ENCODE assay signal across 15 cellular contexts in the genomic region with DNA sequence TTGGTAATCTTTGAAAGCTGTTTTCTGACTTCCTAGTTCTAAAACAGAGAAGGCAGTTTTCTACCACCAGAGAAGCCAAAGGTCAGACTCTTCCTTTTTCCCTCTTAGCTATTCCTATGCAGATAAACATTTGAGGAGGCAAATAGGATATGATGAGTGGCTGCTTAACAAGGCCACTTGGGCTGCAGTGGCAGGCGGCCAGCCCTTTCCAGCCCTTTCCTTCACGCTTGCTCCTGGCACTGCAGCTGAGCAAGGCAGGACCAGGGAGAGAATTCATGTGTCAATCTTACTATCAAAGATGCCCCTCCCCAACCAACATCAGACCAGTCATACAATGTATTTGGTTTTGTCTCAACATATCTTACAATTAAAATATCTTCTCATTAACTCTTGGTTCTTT. TPM values are rescaled to one million over a fixed set of nuclear protein-coding genes. Genes with fewer than 3 reads are reported as not detected.
A peak's percentile ranks its signal among the peaks of the same experiment; 100 is the strongest.
DNase-seq lines count a peak whose midpoint lies in the region; ATAC-seq, FAIRE-seq and TF ChIP-seq lines count a peak whose summit lies in the region.
"Had no signal": no experiment of that assay in that cellular context is flagged by ENCODE, and none has a peak within 500 bp of the region (broad histone marks: within the 10 kb centered on the region; RNA-seq: fewer than 3 reads in every experiment).

No MANE protein-coding gene starts in this region.

- no peak overlapping the region for H3K4me3 Mint-ChIP-seq in activated CD8-positive, alpha-beta T cell treated with anti-CD3 and anti-CD28 coated beads for 36 hours
- H3K4me3 Mint-ChIP-seq in activated CD8-positive, alpha-beta T cell treated with anti-CD3 and anti-CD28 coated beads, Interleukin-2, amount 10 ng/mL, durations not matched to agents 7 days and 5 days = no peak overlapping the region
- no peak overlapping the region for H3K4me3 Mint-ChIP-seq in WTC11
- H3K4me3 Mint-ChIP-seq: activated naive CD4-positive, alpha-beta T cell treated with anti-CD3 and anti-CD28 coated beads for 36 hours had no signal

- no peak overlapping the region for H2AFZ ChIP-seq in HepG2 (ENCODE audit: low read length)

- H3K27ac Mint-ChIP-seq in activated CD8-positive, alpha-beta T cell treated with anti-CD3 and anti-CD28 coated beads for 36 hours = peak overlapping the region; percentile 53
- H3K27ac Mint-ChIP-seq in activated CD8-positive, alpha-beta T cell treated with anti-CD3 and anti-CD28 coated beads, Interleukin-2, amount 10 ng/mL, durations not matched to agents 7 days and 5 days = no peak overlapping the region
- H3K27ac Mint-ChIP-seq in WTC11 = peak overlapping the region; percentile 89; the same call in 1 of the 2 replicates
- H3K27ac Mint-ChIP-seq: activated naive CD4-positive, alpha-beta T cell treated with anti-CD3 and anti-CD28 coated beads for 36 hours had no signal

- TF ChIP-seq CTCF in activated CD8-positive, alpha-beta T cell treated with anti-CD3 and anti-CD28 coated beads for 36 hours (IDR thresholded peaks at IDR 0.05) = no peak
- TF ChIP-seq CTCF in WTC11 (IDR thresholded peaks at IDR 0.05) = no peak
- TF ChIP-seq CTCF in upper lobe of left lung (IDR thresholded peaks at IDR 0.05) = no peak
- no peak for TF ChIP-seq CTCF in gastrocnemius medialis (IDR thresholded peaks at IDR 0.05 in 4 of 5, conservative IDR thresholded peaks at IDR 0.05 in 1 of 5)
- no peak for TF ChIP-seq CTCF in HepG2 (CRISPR knock-in tag; IDR thresholded peaks at IDR 0.05)

- FAIRE-seq in HepG2 (lab: Jason Lieb, UNC) = no peak

- BruUV-seq in HepG2 (replicated peaks; lab: Mats Ljungman, UMichigan) = no TSS peak

- TF ChIP-seq EP300 in upper lobe of left lung (IDR thresholded peaks at IDR 0.05) = no peak
- no peak for TF ChIP-seq EP300 in HepG2 (IDR thresholded peaks at IDR 0.05; ENCODE audit: low read depth in 2 of 2, low read length in 2 of 2)
- TF ChIP-seq EP300 in HepG2 (CRISPR knock-in tag; IDR thresholded peaks at IDR 0.05; ENCODE audit: borderline replicate concordance) = no peak

- peaks cover 3% of the 10 kb centered on the region for H3K4me1 ChIP-seq in right cardiac atrium (ENCODE audit: control insufficient read depth, insufficient read depth, low read length)
- peaks cover 3 to 12% (median 10%) of the 10 kb centered on the region in 4 donors for H3K4me1 ChIP-seq in upper lobe of left lung
- no peaks in the 10 kb centered on the region for H3K4me1 ChIP-seq in gastrocnemius medialis
- no peaks in the 10 kb centered on the region for H3K4me1 ChIP-seq in HepG2 (ENCODE audit: insufficient read depth, low read length)

- H3K4me2 ChIP-seq in HepG2 (ENCODE audit: low read depth, low read length) = no peak overlapping the region

- no peak overlapping the region for H3K9ac ChIP-seq in HepG2 (ENCODE audit: insufficient read depth, low read depth, low read length)

- no peak for TF ChIP-seq RAD21 in HepG2 (CRISPR knock-in tag; IDR thresholded peaks at IDR 0.05)

- WGBS in right cardiac atrium = 30% methylated on average over 2 of the region's 2 CpGs
- 36 to 42% methylated on average over 2 of the region's 2 CpGs for WGBS in upper lobe of left lung, 2 donors
- 93% methylated on average over 2 of the region's 2 CpGs for WGBS in HepG2 (ENCODE audit: low lambda C conversion rate)

- in situ Hi-C loops in gastrocnemius medialis (cut with MboI; ENCODE audit: low sequenced_read_pairs in 4 of 4) = loop anchor here in 1 of 4 donors (25.0 kb wide), 1 partner anchor 275 kb away; no protein-coding TSS in a partner anchor
- in situ Hi-C loops in HepG2 (cut with HindIII; ENCODE audit: extremely low pct_ligation_motif_present, low pct_unique_long_range_greater_than_20kb) = no loop called here

- POLR2A ChIA-PET in activated CD8-positive, alpha-beta T cell treated with anti-CD3 and anti-CD28 coated beads for 36 hours (lab: Charles Lee) = interaction anchor here (0.9 to 1.0 kb wide), 2 partner anchors 11 to 36 kb away, joined by 3 read pairs; a partner anchor contains a TSS
- POLR2A ChIA-PET in activated CD8-positive, alpha-beta T cell treated with anti-CD3 and anti-CD28 coated beads, Interleukin-2, amount 10 ng/mL, durations not matched to agents 7 days and 5 days (lab: Charles Lee) = no interaction called here
- POLR2A ChIA-PET in WTC11 (lab: Charles Lee) (no interaction called here), HepG2 (lab: Yijun Ruan, JAX) (no interaction called here)

- no peaks in the 10 kb centered on the region for H3K9me3 ChIP-seq in right cardiac atrium (ENCODE audit: control insufficient read depth, low read length)
- no peaks in the 10 kb centered on the region for H3K9me3 ChIP-seq in upper lobe of left lung
- no peaks in the 10 kb centered on the region for H3K9me3 ChIP-seq in gastrocnemius medialis
- no peaks in the 10 kb centered on the region for H3K9me3 ChIP-seq in HepG2 (ENCODE audit: low read length)
- H3K9me3 ChIP-seq: spleen had no signal

- no peak for ATAC-seq in activated CD8-positive, alpha-beta T cell treated with anti-CD3 and anti-CD28 coated beads for 36 hours
- ATAC-seq in activated CD8-positive, alpha-beta T cell treated with anti-CD3 and anti-CD28 coated beads, Interleukin-2, amount 10 ng/mL, durations not matched to agents 7 days and 5 days = no peak
- ATAC-seq in WTC11 (no peak; the same call in 1 of the 2 replicates), right cardiac atrium (peak; percentile 70 to 76), upper lobe of left lung (ENCODE audit: low FRiP score in 2 of 2) (no peak), gastrocnemius medialis (no peak), HepG2 (no peak)
- ATAC-seq: PC-3 had no signal

- H3K27me3 ChIP-seq in right cardiac atrium (ENCODE audit: control insufficient read depth, insufficient read depth) = no peaks in the 10 kb centered on the region
- H3K27me3 ChIP-seq in upper lobe of left lung = no peaks in the 10 kb centered on the region
- no peaks in the 10 kb centered on the region for H3K27me3 ChIP-seq in gastrocnemius medialis
- H3K27me3 ChIP-seq in HepG2 (ENCODE audit: control insufficient read depth in 1 of 2, insufficient read depth in 2 of 2, low read length in 2 of 2) = no peaks in the 10 kb centered on the region
- H3K27me3 ChIP-seq: spleen had no signal

- CTCF ChIA-PET in activated CD8-positive, alpha-beta T cell treated with anti-CD3 and anti-CD28 coated beads for 36 hours (lab: Charles Lee) = interaction anchor here (0.9 to 11.0 kb wide), 6 partner anchors 11 to 196 kb away, joined by 3 to 84 read pairs (median 5); no protein-coding TSS in a partner anchor
- CTCF ChIA-PET in activated CD8-positive, alpha-beta T cell treated with anti-CD3 and anti-CD28 coated beads, Interleukin-2, amount 10 ng/mL, durations not matched to agents 7 days and 5 days (lab: Charles Lee) = interaction anchor here (0.8 to 4.6 kb wide), 4 partner anchors 13 to 118 kb away, joined by 3 to 38 read pairs (median 12); no protein-coding TSS in a partner anchor
- CTCF ChIA-PET in WTC11 (lab: Charles Lee) (interaction anchor here (0.6 to 4.2 kb wide), 6 partner anchors 13 to 311 kb away, joined by 3 to 48 read pairs (median 4); no protein-coding TSS in a partner anchor), HepG2 (lab: Yijun Ruan, JAX; ENCODE audit: low intra/inter-chr PET ratio, low total read pairs) (no interaction called here)

- H3K27me3 Mint-ChIP-seq in activated CD8-positive, alpha-beta T cell treated with anti-CD3 and anti-CD28 coated beads for 36 hours = no peaks in the 10 kb centered on the region
- no peaks in the 10 kb centered on the region for H3K27me3 Mint-ChIP-seq in activated CD8-positive, alpha-beta T cell treated with anti-CD3 and anti-CD28 coated beads, Interleukin-2, amount 10 ng/mL, durations not matched to agents 7 days and 5 days (ENCODE audit: low read depth)
- H3K27me3 Mint-ChIP-seq in WTC11 (ENCODE audit: low read depth) = no peaks in the 10 kb centered on the region

- DNase-seq in activated CD8-positive, alpha-beta T cell treated with anti-CD3 and anti-CD28 coated beads for 36 hours = no peak
- no peak for DNase-seq in activated CD8-positive, alpha-beta T cell treated with anti-CD3 and anti-CD28 coated beads, Interleukin-2, amount 10 ng/mL, durations not matched to agents 7 days and 5 days
- DNase-seq in WTC11 (ENCODE audit: low spot score) (no peak), right cardiac atrium (peak; percentile 38 to 80 (median 78)), upper lobe of left lung (peak; percentile 62 to 83), gastrocnemius medialis (no peak), cerebellar nuclear complex (lab: John Stamatoyannopoulos, UW) (no peak), HepG2 (ENCODE audit: low spot score) (no peak)
- DNase-seq: ACHN; activated CD8-positive, alpha-beta memory T cell treated with anti-CD3 and anti-CD28 coated beads, Interleukin-2, amount 50 U/mL, for 4 hours; activated naive CD4-positive, alpha-beta T cell treated with anti-CD3 and anti-CD28 coated beads for 36 hours; GOT3; NCI-H2171; PC-3; spleen had no signal

- H3K27ac ChIP-seq in right cardiac atrium (ENCODE audit: low read length) = no peak overlapping the region
- no peak overlapping the region for H3K27ac ChIP-seq in upper lobe of left lung
- H3K27ac ChIP-seq in gastrocnemius medialis = no peak overlapping the region
- no peak overlapping the region for H3K27ac ChIP-seq in HepG2 (ENCODE audit: extremely low read length, insufficient read depth, low read length)
- H3K27ac ChIP-seq: spleen had no signal

- H3K79me2 ChIP-seq in HepG2 (ENCODE audit: insufficient read depth, low read length) = peaks cover 4% of the 10 kb centered on the region

- TF ChIP-seq POLR2A in upper lobe of left lung (IDR thresholded peaks at IDR 0.05) (no peak), gastrocnemius medialis (IDR thresholded peaks at IDR 0.05) (no peak), HepG2 (IDR thresholded peaks at IDR 0.05; ENCODE audit: insufficient read depth in 1 of 2, low read depth in 2 of 2, low read length in 2 of 2) (no peak)

- peaks cover 33% of the 10 kb centered on the region for H3K4me1 Mint-ChIP-seq in activated CD8-positive, alpha-beta T cell treated with anti-CD3 and anti-CD28 coated beads for 36 hours (ENCODE audit: low read depth)
- H3K4me1 Mint-ChIP-seq in activated CD8-positive, alpha-beta T cell treated with anti-CD3 and anti-CD28 coated beads, Interleukin-2, amount 10 ng/mL, durations not matched to agents 7 days and 5 days (ENCODE audit: low read depth) = peaks cover 13% of the 10 kb centered on the region
- H3K4me1 Mint-ChIP-seq in WTC11 = peaks cover 43% of the 10 kb centered on the region

- H3K36me3 Mint-ChIP-seq in activated CD8-positive, alpha-beta T cell treated with anti-CD3 and anti-CD28 coated beads for 36 hours (ENCODE audit: low read depth) = peaks cover 5% of the 10 kb centered on the region
- peaks cover 2% of the 10 kb centered on the region for H3K36me3 Mint-ChIP-seq in activated CD8-positive, alpha-beta T cell treated with anti-CD3 and anti-CD28 coated beads, Interleukin-2, amount 10 ng/mL, durations not matched to agents 7 days and 5 days (ENCODE audit: low read depth)
- H3K36me3 Mint-ChIP-seq in WTC11 = no peaks in the 10 kb centered on the region

- H3K36me3 ChIP-seq in upper lobe of left lung (no peaks in the 10 kb centered on the region), gastrocnemius medialis (no peaks in the 10 kb centered on the region), HepG2 (replicated peaks in 1 of 2; ENCODE audit: control insufficient read depth in 1 of 2, insufficient read depth in 2 of 2, low read length in 2 of 2) (no peaks in the 10 kb centered on the region; a peak in 1 of 5 replicates)
- H3K36me3 ChIP-seq: spleen had no signal

- no peaks in the 10 kb centered on the region for H3K9me3 Mint-ChIP-seq in activated CD8-positive, alpha-beta T cell treated with anti-CD3 and anti-CD28 coated beads for 36 hours
- no peaks in the 10 kb centered on the region for H3K9me3 Mint-ChIP-seq in activated CD8-positive, alpha-beta T cell treated with anti-CD3 and anti-CD28 coated beads, Interleukin-2, amount 10 ng/mL, durations not matched to agents 7 days and 5 days (ENCODE audit: insufficient read depth)
- no peaks in the 10 kb centered on the region for H3K9me3 Mint-ChIP-seq in WTC11
- H3K9me3 Mint-ChIP-seq: activated naive CD4-positive, alpha-beta T cell treated with anti-CD3 and anti-CD28 coated beads for 36 hours had no signal

- H3K4me3 ChIP-seq in right cardiac atrium (ENCODE audit: low read length) = no peak overlapping the region
- H3K4me3 ChIP-seq in upper lobe of left lung = no peak overlapping the region
- no peak overlapping the region for H3K4me3 ChIP-seq in gastrocnemius medialis
- no peak overlapping the region for H3K4me3 ChIP-seq in HepG2 (replicated peaks in 1 of 3; ENCODE audit: insufficient read depth in 1 of 3, low read depth in 2 of 3, low read length in 3 of 3)
- H3K4me3 ChIP-seq: spleen had no signal

- H4K20me1 ChIP-seq in HepG2 (ENCODE audit: insufficient read depth, low read length) = no peaks in the 10 kb centered on the region

- intact Hi-C loops in activated CD8-positive, alpha-beta T cell treated with anti-CD3 and anti-CD28 coated beads for 36 hours (cut with micrococcal nuclease) = no loop called here
- intact Hi-C loops in right cardiac atrium (cut with DNase I) (no loop called here), gastrocnemius medialis (cut with DNase I; ENCODE audit: low total_unique reads) (no loop called here), HepG2 (cut with micrococcal nuclease; ENCODE audit: unreplicated experiment) (no loop called here)

RNA-seq across cellular contexts. Expression of a gene that starts 36.8 kb away (rescaled TPM):
- total RNA-seq in activated CD8-positive, alpha-beta T cell treated with anti-CD3 and anti-CD28 coated beads for 36 hours = 10 to 100 TPM; 33.7 to 36.4 TPM
- 10 to 100 TPM; 39.5 to 40.0 TPM for total RNA-seq in activated CD8-positive, alpha-beta T cell treated with anti-CD3 and anti-CD28 coated beads, Interleukin-2, amount 10 ng/mL, durations not matched to agents 7 days and 5 days
- total RNA-seq in WTC11 (2021) (56.4 to 64.7 TPM (median 59.2 TPM) in 3 replicates), right cardiac atrium (10 to 100 TPM; 24.6 to 31.8 (median 28.1) TPM), upper lobe of left lung (10 to 100 TPM; 17.4 to 41.9 (median 34.3) TPM), gastrocnemius medialis (10 to 100 TPM; 15.7 to 24.8 (median 20.7) TPM), HepG2 (2016; rRNA removed; fragmentation: Illumina TruSeq; extraction: Trizol) (9.1 and 16.2 TPM in 2 replicates)
- polyA plus RNA-seq in right cardiac atrium (8.8 TPM), HepG2 (2011; rRNA removed) (24.8 and 32.1 TPM in 2 replicates)
- total RNA-seq in HepG2 (2016; cell fraction: cytosol; rRNA removed; fragmentation: Illumina TruSeq; extraction: Trizol; ENCODE audit: low read depth) = 6.7 and 7.6 TPM in 2 replicates
- 8.0 and 14.4 TPM in 2 replicates for total RNA-seq in HepG2 (2016; cell fraction: insoluble cytoplasmic fraction; rRNA removed; fragmentation: Illumina TruSeq; extraction: Trizol)
- 13.6 and 14.3 TPM in 2 replicates for total RNA-seq in HepG2 (2016; cell fraction: membrane; rRNA removed; fragmentation: Illumina TruSeq; extraction: Trizol)
- 10.3 and 11.7 TPM in 2 replicates for total RNA-seq in HepG2 (2016; cell fraction: nucleus; rRNA removed; fragmentation: Illumina TruSeq; extraction: Trizol)
- polyA plus RNA-seq in HepG2 (2011; cell fraction: cytosol; rRNA removed) = 18.3 and 19.4 TPM in 2 replicates
- polyA plus RNA-seq in HepG2 (2011; cell fraction: nucleus; rRNA removed) = 18.0 and 18.4 TPM in 2 replicates
- 13.1 and 14.4 TPM in 2 replicates for polyA plus RNA-seq in HepG2 (2012)
- 1.8 and 2.4 TPM in 2 replicates for polyA plus RNA-seq in HepG2 (2016; cell fraction: cytosol; fragmentation: Illumina TruSeq; extraction: Trizol; ENCODE audit: low read depth)
- 18.8 and 19.6 TPM in 2 replicates for polyA plus RNA-seq in HepG2 (2016; cell fraction: insoluble cytoplasmic fraction; fragmentation: Illumina TruSeq; extraction: Trizol; ENCODE audit: low read depth)
- 8.9 and 9.0 TPM in 2 replicates for polyA plus RNA-seq in HepG2 (2016; cell fraction: membrane; fragmentation: Illumina TruSeq; extraction: Trizol; ENCODE audit: low read depth)
- polyA plus RNA-seq in HepG2 (2016; cell fraction: nucleus; fragmentation: Illumina TruSeq; extraction: Trizol; ENCODE audit: insufficient read depth, low read depth) = 14.3 and 15.2 TPM in 2 replicates
- 76.4 and 85.4 TPM in 2 replicates for polyA minus RNA-seq in HepG2 (2011; rRNA and poly(A)+ RNA removed; ENCODE audit: low replicate concordance)
- polyA minus RNA-seq in HepG2 (2011; cell fraction: cytosol; rRNA and poly(A)+ RNA removed) = 15.9 and 21.4 TPM in 2 replicates
- 24.9 and 25.5 TPM in 2 replicates for polyA minus RNA-seq in HepG2 (2011; cell fraction: nucleus; rRNA and poly(A)+ RNA removed)

Comparison
In these comparisons a context has a peak if more than half of its experiments do, and no peak if none do; other contexts are left out.
1. ATAC-seq: peak in right cardiac atrium (2 of 2); none in activated CD8-positive, alpha-beta T cell treated with anti-CD3 and anti-CD28 coated beads for 36 hours (single experiment), activated CD8-positive, alpha-beta T cell treated with anti-CD3 and anti-CD28 coated beads, Interleukin-2, amount 10 ng/mL, durations not matched to agents 7 days and 5 days (single experiment), WTC11 (single experiment), upper lobe of left lung (0 of 2), gastrocnemius medialis (0 of 2) and HepG2 (single experiment).
2. DNase-seq: peak in right cardiac atrium (3 of 3) and upper lobe of left lung (2 of 2); none in activated CD8-positive, alpha-beta T cell treated with anti-CD3 and anti-CD28 coated beads for 36 hours (single experiment), activated CD8-positive, alpha-beta T cell treated with anti-CD3 and anti-CD28 coated beads, Interleukin-2, amount 10 ng/mL, durations not matched to agents 7 days and 5 days (single experiment), WTC11 (single experiment), gastrocnemius medialis (0 of 2), cerebellar nuclear complex (0 of 2) and HepG2 (single experiment).